In genomic region chr7:139777304-139777890, GRCh38 we compare ENCODE assay signal across 8 cellular contexts. TPM values are rescaled to one million over a fixed set of nuclear protein-coding genes. Genes with fewer than 3 reads are reported as not detected.
DNase-seq lines count a peak whose midpoint lies in the region; ATAC-seq and TF ChIP-seq lines count a peak whose summit lies in the region.

No MANE protein-coding gene starts in this region.

- H2AK9ac ChIP-seq in IMR-90 (replicated peaks; ENCODE audit: low read depth, low read length, poor library complexity): peak overlapping the region; percentile 83

- no peak overlapping the region for H3K4me2 ChIP-seq in IMR-90 (ENCODE audit: low read depth, low read length)

- H3K4me3 ChIP-seq in IMR-90 (ENCODE audit: insufficient read depth, low read depth, low read length): peak overlapping the region; percentile 98
- peak overlapping the region; percentile 87 to 98 (median 95) for H3K4me3 ChIP-seq in transverse colon

- in situ Hi-C loops in IMR-90 (cut with MboI; ENCODE audit: low sequenced_read_pairs) (loop anchor here (5.0 to 10.0 kb wide), 2 partner anchors 133 to 225 kb away; no protein-coding TSS in a partner anchor), transverse colon (cut with MboI; ENCODE audit: low pct_ligation_motif_present in 1 of 4, low pct_unique_long_range_greater_than_20kb in 1 of 4, low sequenced_read_pairs in 3 of 4) (loop anchor here in 2 of 4 donors (10.0 kb wide), 2 partner anchors 53 to 227 kb away; no protein-coding TSS in a partner anchor)

- peak overlapping the region; percentile 72 for H2BK120ac ChIP-seq in IMR-90 (ENCODE audit: low read depth, low read length)

- peak overlapping the region; percentile 99; the same call in 1 of the 2 replicates for H3K23ac ChIP-seq in IMR-90 (ENCODE audit: low read depth, low read length)

- POLR2A ChIA-PET in IMR-90 (lab: Charles Lee; ENCODE audit: unreplicated experiment): interaction anchor here (0.6 kb wide), 3 partner anchors 46 to 280 kb away, joined by 3 to 13 read pairs (median 6); no protein-coding TSS in a partner anchor

- H3K4me1 Mint-ChIP-seq in endothelial cell (ENCODE audit: unreplicated experiment): peaks cover 26% of the 10 kb centered on the region

- H2BK15ac ChIP-seq in IMR-90 (ENCODE audit: low read depth, low read length): no peak overlapping the region

- peak; percentile 42 for ATAC-seq in IMR-90 (ENCODE audit: low read depth)

- peaks cover 0 to 59% of the 10 kb centered on the region in 2 experiments; a peak in 3 of 4 replicates for H3K79me1 ChIP-seq in IMR-90 (ENCODE audit: low read depth in 1 of 2, low read length in 2 of 2)

- dilution Hi-C loops in IMR-90 (cut with HindIII; ENCODE audit: low sequenced_read_pairs, unreplicated experiment): no loop called here

- H3K27ac ChIP-seq in IMR-90 (ENCODE audit: insufficient read depth, low read length) (peak overlapping the region; percentile 99), transverse colon (peak overlapping the region; percentile 87 to 98 (median 96))

- intact Hi-C loops in IMR-90 (cut with micrococcal nuclease): loop anchor here (2.0 to 5.0 kb wide), 3 partner anchors 95 to 550 kb away; no protein-coding TSS in a partner anchor
- intact Hi-C loops in transverse colon (cut with DNase I; ENCODE audit: low total_unique reads): loop anchor here (10.0 kb wide), 2 partner anchors 73 to 133 kb away; no protein-coding TSS in a partner anchor

- H3K27me3 ChIP-seq in IMR-90 (ENCODE audit: control insufficient read depth, insufficient read depth, low read length) (no peaks in the 10 kb centered on the region), transverse colon (peaks cover 7% of the 10 kb centered on the region)

- peaks cover 19% of the 10 kb centered on the region for H3K9me1 ChIP-seq in IMR-90 (ENCODE audit: insufficient read depth, low read length)

- H3K4me1 ChIP-seq in IMR-90 (ENCODE audit: control insufficient read depth, insufficient read depth, low read length) (peaks cover 19% of the 10 kb centered on the region), transverse colon (peaks cover 10 to 33% (median 21%) of the 10 kb centered on the region in 4 donors)

- TF ChIP-seq EP300 in transverse colon (IDR thresholded peaks at IDR 0.05; ENCODE audit: low read depth): no peak

- H3K27ac Mint-ChIP-seq in endothelial cell (ENCODE audit: unreplicated experiment): no peak overlapping the region

- peak overlapping the region; percentile 92 for H3K14ac ChIP-seq in IMR-90 (replicated peaks; ENCODE audit: low read depth, low read length)

- peaks cover 25% of the 10 kb centered on the region; the same call in 1 of the 2 replicates for H4K20me1 ChIP-seq in IMR-90 (ENCODE audit: insufficient read depth, low read length)

- peaks cover 17% of the 10 kb centered on the region for H3K36me3 ChIP-seq in IMR-90 (ENCODE audit: control insufficient read depth, insufficient read depth, low read length)
- H3K36me3 ChIP-seq in transverse colon: no peaks in the 10 kb centered on the region

- peak overlapping the region; percentile 17 for H2AK5ac ChIP-seq in IMR-90 (ENCODE audit: low read depth, low read length)

- peak overlapping the region; percentile 99 for H3K4me3 Mint-ChIP-seq in endothelial cell (ENCODE audit: unreplicated experiment)

- no peak overlapping the region; the same call in 1 of the 2 replicates for H4K91ac ChIP-seq in IMR-90 (ENCODE audit: insufficient read depth, low read depth, low read length)

- H2BK5ac ChIP-seq in IMR-90 (ENCODE audit: low read depth, low read length, poor library complexity, severe bottlenecking): peak overlapping the region; percentile 77

- TF ChIP-seq CTCF in IMR-90 (conservative IDR thresholded peaks at IDR 0.05; ENCODE audit: low read depth, low read length) (no peak), endothelial cell (IDR thresholded peaks at IDR 0.05; ENCODE audit: unreplicated experiment) (no peak), transverse colon (IDR thresholded peaks at IDR 0.05) (no peak)

- H2BK20ac ChIP-seq in IMR-90 (ENCODE audit: low read depth, low read length): no peak overlapping the region

- TF ChIP-seq RAD21 in IMR-90 (IDR thresholded peaks at IDR 0.05; ENCODE audit: low read length): no peak

- H3K4ac ChIP-seq in IMR-90 (ENCODE audit: low read depth, low read length): peak overlapping the region; percentile 94

- H3K9me3 ChIP-seq in IMR-90 (ENCODE audit: control insufficient read depth, insufficient read depth, low read length): no peaks in the 10 kb centered on the region
- no peaks in the 10 kb centered on the region for H3K9me3 ChIP-seq in transverse colon

- 1% methylated on average over 43 of the region's 88 CpGs; no CpG with 5 or more reads in 1 of the 2 experiments for WGBS in IMR-90 (ENCODE audit: extremely low coverage in 2 of 2, insufficient read length in 1 of 2), 2 experiments
- WGBS in transverse colon (ENCODE audit: low coverage in 1 of 2), 2 donors: 0% methylated on average over 4 to 14 of the region's 88 CpGs

- peak overlapping the region; percentile 76 for H3K56ac ChIP-seq in IMR-90 (ENCODE audit: extremely low read depth, insufficient read depth, low read length)

- TF ChIP-seq POLR2A in IMR-90 (IDR thresholded peaks at IDR 0.05; ENCODE audit: low read depth, low read length): peak; percentile 15; the same call in 1 of the 2 replicates
- no peak for TF ChIP-seq POLR2A in transverse colon (IDR thresholded peaks at IDR 0.05)

- CTCF ChIA-PET in IMR-90 (lab: Yijun Ruan, JAX): interaction anchor here (0.6 kb wide), 1 partner anchor 88 kb away, joined by 3 read pairs; no protein-coding TSS in a partner anchor

- peak; percentile 38 for DNase-seq in AG08395 (ENCODE audit: low spot score)
- peak; percentile 48 for DNase-seq in GM19238 (ENCODE audit: insufficient read length, low spot score)
- no peak for DNase-seq in IMR-90
- DNase-seq in activated CD4-positive, alpha-beta T cell treated with anti-CD3 and anti-CD28 coated beads, Interleukin-2, amount 50 U/mL, for 48 hours: peak; percentile 40 to 42
- DNase-seq in endothelial cell (ENCODE audit: low spot score): peak; percentile 42
- DNase-seq in myocyte (ENCODE audit: low read depth): peak; percentile 49
- DNase-seq in transverse colon: peak; percentile 48
- no peak for DNase-seq in NCI-H1930 (lab: John Stamatoyannopoulos, UW)

- H4K5ac ChIP-seq in IMR-90 (ENCODE audit: low read depth, low read length): peak overlapping the region; percentile 94

- H3K36me3 Mint-ChIP-seq in endothelial cell (ENCODE audit: low read depth, unreplicated experiment): peaks cover 9% of the 10 kb centered on the region

- peak overlapping the region; percentile 97 for H3K9ac ChIP-seq in IMR-90 (ENCODE audit: low read depth, low read length)

- H3K9me3 Mint-ChIP-seq in endothelial cell (ENCODE audit: unreplicated experiment): no peaks in the 10 kb centered on the region

- H3K18ac ChIP-seq in IMR-90 (ENCODE audit: low read depth, low read length): peak overlapping the region; percentile 98; the same call in 1 of the 2 replicates

- peak overlapping the region; percentile 47 for H2AFZ ChIP-seq in IMR-90 (replicated peaks; ENCODE audit: low read length, poor library complexity)

- peak overlapping the region in 1 of 2 experiments; percentile 69; a peak in 2 of 4 replicates for H4K8ac ChIP-seq in IMR-90 (ENCODE audit: low read depth in 2 of 2, low read length in 2 of 2)

- no TSS peak for BruUV-seq in IMR-90 (replicated peaks; lab: Mats Ljungman, UMichigan)

- peaks cover 14% of the 10 kb centered on the region for H3K27me3 Mint-ChIP-seq in endothelial cell (ENCODE audit: unreplicated experiment)

TF ChIP-seq in IMR-90, 13 proteins besides CTCF, POLR2A, EP300 and RAD21:
- TF ChIP-seq MXI1 (IDR thresholded peaks at IDR 0.05; ENCODE audit: borderline replicate concordance, low read depth, low read length) (no peak), RCOR1 (IDR thresholded peaks at IDR 0.05; ENCODE audit: insufficient replicate concordance, low read length) (no peak)
TF ChIP-seq in IMR-90: peak in this region for 0.

RNA-seq across cellular contexts. Expression of gene HIPK2, which starts 0.4 kb away (rescaled TPM):
- total RNA-seq in IMR-90 (2012; rRNA removed): 21.7 and 22.0 TPM in 2 replicates
- 27.1 and 31.7 TPM in 2 replicates for polyA plus RNA-seq in IMR-90 (2012; rRNA removed)
- polyA plus RNA-seq in IMR-90 (2012; cell fraction: cytosol; rRNA removed): 9.3 and 22.5 TPM in 2 replicates
- polyA plus RNA-seq in IMR-90 (2012; cell fraction: nucleus; rRNA removed; ENCODE audit: low replicate concordance): 36.1 and 45.4 TPM in 2 replicates
- total RNA-seq in endothelial cell (ENCODE audit: unreplicated experiment): 47.2 TPM
- total RNA-seq in myocyte: 23.5 and 26.4 TPM in 2 replicates
- 19.5 TPM for polyA plus RNA-seq in myocyte (2012)
- total RNA-seq in transverse colon: 10 to 100 TPM; 27.3 to 40.3 (median 33.6) TPM

RNA-seq across cellular contexts. Expression of gene TBXAS1, which starts 51.7 kb away (rescaled TPM):
- 5.3 and 5.9 TPM in 2 replicates for total RNA-seq in IMR-90 (2012; rRNA removed)
- 10.0 and 10.8 TPM in 2 replicates for polyA plus RNA-seq in IMR-90 (2012; rRNA removed)
- 9.9 and 18.5 TPM in 2 replicates for polyA plus RNA-seq in IMR-90 (2012; cell fraction: cytosol; rRNA removed)
- 5.7 and 23.0 TPM in 2 replicates for polyA plus RNA-seq in IMR-90 (2012; cell fraction: nucleus; rRNA removed; ENCODE audit: low replicate concordance)
- 1.3 TPM for total RNA-seq in endothelial cell (ENCODE audit: unreplicated experiment)
- total RNA-seq in myocyte: 0.21 and 0.32 TPM in 2 replicates
- polyA plus RNA-seq in myocyte (2012): 1.0 TPM
- 10 to 100 TPM in 3 of 4 donors, 1 to 10 TPM in 1; 9.0 to 22.2 (median 14.6) TPM for total RNA-seq in transverse colon

Comparison
In these comparisons a context has a peak if more than half of its experiments do, and no peak if none do; other contexts are left out.
1. DNase-seq: peak in AG08395 (single experiment), GM19238 (single experiment), activated CD4-positive, alpha-beta T cell treated with anti-CD3 and anti-CD28 coated beads, Interleukin-2, amount 50 U/mL, for 48 hours (2 of 2), endothelial cell (single experiment), myocyte (single experiment) and transverse colon (single experiment); none in IMR-90 (single experiment) and NCI-H1930 (0 of 2).